9 cellular contexts compared by ENCODE assay signal in the genomic region with DNA sequence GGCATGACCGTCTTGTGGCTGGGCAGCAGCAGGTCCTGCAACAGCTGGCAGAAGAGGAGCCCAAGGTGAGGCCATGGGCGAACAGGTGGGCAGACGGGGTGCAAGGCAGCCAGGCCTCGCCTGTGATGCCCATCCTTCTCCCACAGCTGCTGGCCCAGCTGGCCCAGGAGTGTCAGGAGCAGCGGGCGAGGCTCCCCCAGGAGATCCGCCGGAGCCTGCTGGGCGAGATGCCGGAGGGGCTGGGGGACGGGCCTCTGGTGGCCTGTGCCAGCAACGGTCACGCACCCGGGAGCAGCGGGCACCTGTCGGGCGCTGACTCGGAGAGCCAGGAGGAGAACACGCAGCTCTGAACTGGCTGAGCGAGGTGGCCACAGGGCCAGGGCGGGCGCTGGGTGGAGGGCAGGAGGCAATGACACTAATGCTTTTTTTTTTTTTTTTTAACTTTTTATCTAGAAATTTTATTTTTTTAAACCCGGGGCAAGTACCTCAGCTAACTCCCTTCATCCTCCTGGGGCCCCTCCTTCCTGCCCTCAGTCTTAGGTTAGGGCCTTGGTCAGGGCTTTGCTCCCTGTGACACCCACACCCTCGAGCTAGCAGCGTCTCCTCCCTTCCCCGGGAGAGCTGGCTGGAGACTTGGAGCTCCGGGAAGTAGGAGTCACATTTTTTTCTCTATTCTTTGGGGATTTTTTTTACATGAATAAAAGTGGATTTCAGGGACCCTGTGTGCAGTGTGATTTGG. TPM values are rescaled to one million over a fixed set of nuclear protein-coding genes. Genes with fewer than 3 reads are reported as not detected.
DNase-seq lines count a peak whose midpoint lies in the region; TF ChIP-seq lines count a peak whose summit lies in the region.
"Had no signal": no experiment of that assay in that cellular context is flagged by ENCODE, and none has a peak within 500 bp of the region (broad histone marks: within the 10 kb centered on the region; RNA-seq: fewer than 3 reads in every experiment).

No MANE protein-coding gene starts in this region.

- CTCF ChIA-PET in HEK293 (lab: Yijun Ruan, JAX) = interaction anchor here (0.6 to 6.8 kb wide), 6 partner anchors 16 to 383 kb away, joined by 3 to 81 read pairs (median 4); partner anchors contain the start of genes CATSPERZ, ESRRA and PLCB3

- peaks cover 0 to 44% of the 10 kb centered on the region in 2 experiments; a peak in 1 of 3 replicates for H3K36me3 ChIP-seq in HEK293 (ENCODE audit: control insufficient read depth in 2 of 2, insufficient read depth in 1 of 2, low read length in 2 of 2)
- H3K36me3 ChIP-seq in SK-N-MC (ENCODE audit: insufficient read depth, low read length) = peaks cover 21% of the 10 kb centered on the region; the same call in 1 of the 2 replicates
- peaks cover 24% of the 10 kb centered on the region for H3K36me3 ChIP-seq in right atrium auricular region

- POLR2A ChIA-PET in HEK293 (lab: Yijun Ruan, JAX) = interaction anchor here (0.6 to 7.0 kb wide), 7 partner anchors 9 to 53 kb away, joined by 3 to 96 read pairs (median 5); partner anchors contain the start of genes BAD, FKBP2, GPR137 and PLCB3

- no peak overlapping the region for H3K9ac ChIP-seq in SK-N-MC (ENCODE audit: insufficient read length)

- DNase-seq in SK-N-MC (ENCODE audit: low read depth, low spot score) = no peak
- no peak for DNase-seq in right atrium auricular region (ENCODE audit: low spot score)
- no peak for DNase-seq in OCI-M1 (lab: John Stamatoyannopoulos, UW)
- no peak for DNase-seq in stimulated activated CD4-positive, alpha-beta T cell treated with anti-CD3 and anti-CD28 coated beads, Interleukin-4, amount 100 ng/mL, for 4 hours
- no peak for DNase-seq in SIG-M5 (lab: John Stamatoyannopoulos, UW)
- DNase-seq in NCI-H524 treated with DMSO at 0.1 percent for 48 hours (lab: John Stamatoyannopoulos, UW) = no peak
- DNase-seq: midbrain had no signal

- no peaks in the 10 kb centered on the region for H3K27me3 ChIP-seq in right atrium auricular region

- H3K27ac ChIP-seq in HEK293 (ENCODE audit: extremely low read depth, low read depth, low read length) (no peak overlapping the region; the same call in 1 of the 2 replicates), SK-N-MC (peak overlapping the region; percentile 70), right atrium auricular region (peak overlapping the region; percentile 93 to 98), skin epidermis (peak overlapping the region in 19 of 21 experiments; percentile 37 to 100 (median 97))

- H3K9me3 ChIP-seq in HEK293 (ENCODE audit: control insufficient read depth, insufficient read depth, low read depth, low read length) = no peaks in the 10 kb centered on the region
- H3K9me3 ChIP-seq in SK-N-MC (ENCODE audit: low read depth, low read length) = no peaks in the 10 kb centered on the region
- H3K9me3 ChIP-seq in right atrium auricular region = no peaks in the 10 kb centered on the region

- no peak overlapping the region for H3K4me3 ChIP-seq in HEK293 (ENCODE audit: low read depth, low read length)
- no peak overlapping the region for H3K4me3 ChIP-seq in SK-N-MC
- no peak overlapping the region for H3K4me3 ChIP-seq in right atrium auricular region
- H3K4me3 ChIP-seq in skin epidermis = no peak overlapping the region

- H3K4me1 ChIP-seq in HEK293 (ENCODE audit: control insufficient read depth, insufficient read depth, low read length) = peaks cover 2% of the 10 kb centered on the region; the same call in 1 of the 2 replicates
- peaks cover 0 to 37% of the 10 kb centered on the region in 2 donors for H3K4me1 ChIP-seq in right atrium auricular region

- TF ChIP-seq CTCF in HEK293 (tag by site-specific recombination; IDR thresholded peaks at IDR 0.05) = no peak
- TF ChIP-seq CTCF in right atrium auricular region (IDR thresholded peaks at IDR 0.05) = no peak

TF ChIP-seq in HEK293, 187 proteins besides CTCF, POLR2A, EP300 and RAD21:
- no peak for TF ChIP-seq ZNF510 (tag by site-specific recombination; IDR thresholded peaks at IDR 0.05; ENCODE audit: insufficient replicate concordance)
- peak; percentile 50 for TF ChIP-seq SCRT2 (tag by site-specific recombination; IDR thresholded peaks at IDR 0.05)
- TF ChIP-seq ZBTB7A (tag by site-specific recombination; IDR thresholded peaks at IDR 0.05; ENCODE audit: low read depth) = no peak
TF ChIP-seq in HEK293: peak in this region for 1.

RNA-seq across cellular contexts. Expression of gene PLCB3, which starts 16.0 kb away (rescaled TPM):
- 10 to 100 TPM in 1 of 2 donors, 1 to 10 TPM in 1; 7.5 to 15.5 TPM for total RNA-seq in right atrium auricular region

RNA-seq across cellular contexts. Expression of gene BAD, which starts 17.1 kb away (rescaled TPM):
- total RNA-seq in right atrium auricular region = 100 to 1,000 TPM; 120 to 122 TPM

RNA-seq across cellular contexts. Expression of gene GPR137, which starts 18.3 kb away (rescaled TPM):
- 10 to 100 TPM; 22.1 to 23.5 TPM for total RNA-seq in right atrium auricular region

RNA-seq across cellular contexts. Expression of gene PPP1R14B, which starts 20.6 kb away (rescaled TPM):
- total RNA-seq in right atrium auricular region = 10 to 100 TPM; 76.4 to 99.2 TPM

RNA-seq across cellular contexts. Expression of gene KCNK4, which starts 23.7 kb away (rescaled TPM):
- total RNA-seq in right atrium auricular region = not detected
